Comparison of ENCODE assay signal across 21 cellular contexts in genomic region chr10:14904864-14905263, GRCh38. TPM values are rescaled to one million over a fixed set of nuclear protein-coding genes. Genes with fewer than 3 reads are reported as not detected.
DNase-seq lines count a peak whose midpoint lies in the region; ATAC-seq, FAIRE-seq and TF ChIP-seq lines count a peak whose summit lies in the region.
"Had no signal": no experiment of that assay in that cellular context is flagged by ENCODE, and none has a peak within 500 bp of the region (broad histone marks: within the 10 kb centered on the region; RNA-seq: fewer than 3 reads in every experiment).

No MANE protein-coding gene starts in this region.

- H3K27ac Mint-ChIP-seq in CD4-positive, CD25-positive, alpha-beta regulatory T cell = peak overlapping the region in 2 of 3 donors; percentile 21 to 72
- H3K27ac Mint-ChIP-seq: GM23338 had no signal

- TF ChIP-seq POLR2A in A549 (IDR thresholded peaks at IDR 0.05; ENCODE audit: low read length) (no peak), Peyer's patch (IDR thresholded peaks at IDR 0.05) (no peak)

- H3K9me3 ChIP-seq in A549 (peaks cover 19% of the 10 kb centered on the region), Peyer's patch (no peaks in the 10 kb centered on the region)
- H3K9me3 ChIP-seq in CD4-positive, CD25-positive, alpha-beta regulatory T cell (ENCODE audit: control insufficient read depth in 2 of 2, low read length in 2 of 2) = no peaks in the 10 kb centered on the region

- no peaks in the 10 kb centered on the region for H3K27me3 Mint-ChIP-seq in CD4-positive, CD25-positive, alpha-beta regulatory T cell
- H3K27me3 Mint-ChIP-seq: CD4-positive, alpha-beta memory T cell had no signal

- CTCF ChIA-PET in A549 (lab: Yijun Ruan, JAX) = interaction anchor here (0.7 to 2.0 kb wide), 6 partner anchors 9 to 186 kb away, joined by 3 to 5 read pairs (median 3); no protein-coding TSS in a partner anchor

- no peak for TF ChIP-seq RAD21 in A549 (conservative IDR thresholded peaks at IDR 0.05 in 1 of 2, IDR thresholded peaks at IDR 0.05 in 1 of 2)

- no peak for TF ChIP-seq CTCF in A549 (IDR thresholded peaks at IDR 0.05)
- no peak for TF ChIP-seq CTCF in VCaP (conservative IDR thresholded peaks at IDR 0.05)
- TF ChIP-seq CTCF in Peyer's patch (IDR thresholded peaks at IDR 0.05) = no peak

- peaks cover 16 to 24% (median 20%) of the 10 kb centered on the region in 4 donors for H3K4me1 Mint-ChIP-seq in CD4-positive, CD25-positive, alpha-beta regulatory T cell

- H3K36me3 Mint-ChIP-seq in CD4-positive, CD25-positive, alpha-beta regulatory T cell = peaks cover 24% of the 10 kb centered on the region

- H3K4me2 ChIP-seq in A549 = no peak overlapping the region
- H3K4me2 ChIP-seq: BLaER1, GM23338 had no signal

- POLR2A ChIA-PET in A549 (lab: Yijun Ruan, JAX) = no interaction called here

- peaks cover 31% of the 10 kb centered on the region for H3K36me3 ChIP-seq in CD4-positive, CD25-positive, alpha-beta regulatory T cell (ENCODE audit: control insufficient read depth, insufficient read depth, low read length)
- H3K36me3 ChIP-seq in Peyer's patch = peaks cover 0 to 29% (median 0%) of the 10 kb centered on the region in 3 donors

- peaks cover 0 to 5% (median 0%) of the 10 kb centered on the region in 7 donors for H3K9me3 Mint-ChIP-seq in CD4-positive, CD25-positive, alpha-beta regulatory T cell

- 90% methylated on average over 2 of the region's 2 CpGs for WGBS in A549 (ENCODE audit: missing lambda C conversion rate)

- H3K4me1 ChIP-seq in A549 (no peaks in the 10 kb centered on the region), Peyer's patch (no peaks in the 10 kb centered on the region)
- no peaks in the 10 kb centered on the region for H3K4me1 ChIP-seq in CD4-positive, CD25-positive, alpha-beta regulatory T cell (ENCODE audit: control insufficient read depth, insufficient read depth, low read length, poor library complexity, severe bottlenecking)
- H3K4me1 ChIP-seq: BLaER1 had no signal

- H3K4me3 ChIP-seq in A549 (no peak overlapping the region), Peyer's patch (no peak overlapping the region)
- no peak overlapping the region for H3K4me3 ChIP-seq in CD4-positive, CD25-positive, alpha-beta regulatory T cell (ENCODE audit: low read depth, low read length)
- H3K4me3 ChIP-seq: BLaER1, GM23338 had no signal

- no peak for TF ChIP-seq EP300 in A549 (IDR thresholded peaks at IDR 0.05)

- peak; percentile 67 to 74 for ATAC-seq in activated CD4-positive, CD25-positive, alpha-beta regulatory T cell treated with anti-CD3 and anti-CD28 coated beads, Interleukin-2, amount 50 U/mL, for 24 hours
- ATAC-seq in A549 = no peak
- ATAC-seq in CD4-positive, CD25-positive, alpha-beta regulatory T cell (ENCODE audit: low read depth in 2 of 2) = no peak
- ATAC-seq in HG03280 (IDR thresholded peaks at IDR 0.05; ENCODE audit: unreplicated experiment) = no peak

- no peak overlapping the region for H3K4me3 Mint-ChIP-seq in CD4-positive, CD25-positive, alpha-beta regulatory T cell
- H3K4me3 Mint-ChIP-seq: CD4-positive, alpha-beta memory T cell; GM23338; H9 had no signal

- no peak for DNase-seq in activated CD4-positive, CD25-positive, alpha-beta regulatory T cell treated with anti-CD3 and anti-CD28 coated beads, Interleukin-2, amount 50 U/mL, for 72 hours
- DNase-seq in A549 (ENCODE audit: low read depth in 1 of 2, low spot score in 1 of 2) (no peak), mucosa of gallbladder (ENCODE audit: low spot score) (no peak), Peyer's patch (no peak)
- no peak for DNase-seq in CD4-positive, CD25-positive, alpha-beta regulatory T cell
- DNase-seq: COR-L47, DMS79 treated with DMSO at 0.1 percent for 48 hours, GF-D8, H9 had no signal

- H3K27me3 ChIP-seq in CD4-positive, CD25-positive, alpha-beta regulatory T cell (ENCODE audit: control insufficient read depth, insufficient read depth, low read length) = no peaks in the 10 kb centered on the region
- no peaks in the 10 kb centered on the region for H3K27me3 ChIP-seq in Peyer's patch
- H3K27me3 ChIP-seq: BLaER1 had no signal

- H3K27ac ChIP-seq in A549 (no peak overlapping the region), VCaP (peak overlapping the region; percentile 32; the same call in 1 of the 2 replicates), Peyer's patch (no peak overlapping the region)
- no peak overlapping the region for H3K27ac ChIP-seq in CD4-positive, CD25-positive, alpha-beta regulatory T cell (ENCODE audit: insufficient read depth, low read length, poor library complexity, severe bottlenecking)
- H3K27ac ChIP-seq: 22Rv1, BLaER1, C4-2B had no signal

- FAIRE-seq in A549 (lab: Jason Lieb, UNC) = peak; percentile 70
- FAIRE-seq: A204.1 had no signal

TF ChIP-seq in A549, 52 proteins besides CTCF, POLR2A, EP300 and RAD21 (continues in another document):
- TF ChIP-seq MAX (IDR thresholded peaks at IDR 0.05) (no peak), RARB (CRISPR knock-in tag; IDR thresholded peaks at IDR 0.05) (no peak), MYC (IDR thresholded peaks at IDR 0.05; ENCODE audit: borderline replicate concordance, low read length) (no peak), SMC3 (IDR thresholded peaks at IDR 0.05) (no peak), CBX2 (IDR thresholded peaks at IDR 0.05; ENCODE audit: borderline replicate concordance, low read depth) (no peak), BHLHE40 (IDR thresholded peaks at IDR 0.05; ENCODE audit: low read depth, low read length) (no peak), ZFP36 (IDR thresholded peaks at IDR 0.05; ENCODE audit: borderline replicate concordance, partially characterized antibody) (no peak), CBX8 (IDR thresholded peaks at IDR 0.05) (no peak), FOSB (CRISPR knock-in tag; IDR thresholded peaks at IDR 0.05) (no peak), HES2 (IDR thresholded peaks at IDR 0.05) (no peak), SREBF2 (IDR thresholded peaks at IDR 0.05) (no peak), ATOH8 (CRISPR knock-in tag; IDR thresholded peaks at IDR 0.05; ENCODE audit: low read depth) (no peak), RCOR1 (IDR thresholded peaks at IDR 0.05; ENCODE audit: low read depth, low read length) (no peak)

RNA-seq across cellular contexts. Expression of gene SUV39H2, which starts 26.2 kb away (rescaled TPM):
- 21.3 and 23.2 TPM in 2 replicates for polyA plus RNA-seq in A549 (2011; rRNA removed)
- polyA plus RNA-seq in A549 (2012; cell fraction: cytosol; rRNA removed) = 7.1 and 8.2 TPM in 2 replicates
- 3.0 and 4.7 TPM in 2 replicates for polyA plus RNA-seq in A549 (2012; cell fraction: nucleus; rRNA removed)
- polyA plus RNA-seq in A549 (2017; fragmentation: RNase III; extraction: RNeasy Plus Mini Kit Qiagen cat#74134 plus additional on column Dnase treatment) = 22.6 to 24.0 TPM (median 22.9 TPM) in 3 replicates
- polyA minus RNA-seq in A549 (2011; rRNA and poly(A)+ RNA removed) = 9.9 and 10.5 TPM in 2 replicates
- 4.3 TPM for total RNA-seq in CD4-positive, CD25-positive, alpha-beta regulatory T cell
- 1 to 10 TPM; 2.1 to 5.2 (median 3.7) TPM for polyA plus RNA-seq in CD4-positive, CD25-positive, alpha-beta regulatory T cell
- total RNA-seq in mucosa of gallbladder = 5.9 TPM
- 10 to 100 TPM in 2 of 4 donors, 1 to 10 TPM in 2; 2.5 to 22.3 (median 9.0) TPM for total RNA-seq in Peyer's patch

RNA-seq across cellular contexts. Expression of gene DCLRE1C, which starts 49.0 kb away (rescaled TPM):
- polyA plus RNA-seq in A549 (2011; rRNA removed) (8.3 and 8.6 TPM in 2 replicates), A549 (2017; fragmentation: RNase III; extraction: RNeasy Plus Mini Kit Qiagen cat#74134 plus additional on column Dnase treatment) (4.6 to 5.9 TPM (median 5.0 TPM) in 3 replicates)
- 2.0 and 2.8 TPM in 2 replicates for polyA plus RNA-seq in A549 (2012; cell fraction: cytosol; rRNA removed)
- 1.4 and 1.5 TPM in 2 replicates for polyA plus RNA-seq in A549 (2012; cell fraction: nucleus; rRNA removed)
- 7.1 and 7.9 TPM in 2 replicates for polyA minus RNA-seq in A549 (2011; rRNA and poly(A)+ RNA removed)
- 24.6 TPM for total RNA-seq in CD4-positive, CD25-positive, alpha-beta regulatory T cell
- 10 to 100 TPM; 18.5 to 30.5 (median 23.1) TPM for polyA plus RNA-seq in CD4-positive, CD25-positive, alpha-beta regulatory T cell
- total RNA-seq in mucosa of gallbladder (12.0 TPM), Peyer's patch (10 to 100 TPM; 10.9 to 18.2 (median 16.5) TPM)

RNA-seq across cellular contexts. Expression of gene MEIG1, which starts 54.3 kb away (rescaled TPM):
- polyA plus RNA-seq in A549 (2011; rRNA removed) (0.79 and 1.1 TPM in 2 replicates), A549 (2017; fragmentation: RNase III; extraction: RNeasy Plus Mini Kit Qiagen cat#74134 plus additional on column Dnase treatment) (0.41 to 1.9 TPM (median 0.66 TPM) in 3 replicates)
- polyA plus RNA-seq in A549 (2012; cell fraction: cytosol; rRNA removed) = 0.19 TPM in 1 of 2 replicates, not detected in the other
- 0.22 TPM in 1 of 2 replicates, not detected in the other for polyA plus RNA-seq in A549 (2012; cell fraction: nucleus; rRNA removed)
- polyA minus RNA-seq in A549 (2011; rRNA and poly(A)+ RNA removed) = not detected in 2 replicates
- total RNA-seq in CD4-positive, CD25-positive, alpha-beta regulatory T cell = not detected
- 1 to 10 TPM in 3 of 4 donors, under 1 TPM in 1; 0.83 to 1.7 (median 1.5) TPM for polyA plus RNA-seq in CD4-positive, CD25-positive, alpha-beta regulatory T cell
- total RNA-seq in mucosa of gallbladder (not detected), Peyer's patch (not detected)
- total RNA-seq: Calu3; CD4-positive, alpha-beta memory T cell; Daoy; G401 had no signal
- polyA plus RNA-seq: GM23338 had no signal

Comparison
In these comparisons a context has a peak if more than half of its experiments do, and no peak if none do; other contexts are left out.
1. ATAC-seq: peak in activated CD4-positive, CD25-positive, alpha-beta regulatory T cell treated with anti-CD3 and anti-CD28 coated beads, Interleukin-2, amount 50 U/mL, for 24 hours (2 of 2); none in A549 (0 of 2), CD4-positive, CD25-positive, alpha-beta regulatory T cell (0 of 2) and HG03280 (single experiment).